8 cellular contexts compared by ENCODE assay signal in the genomic region with DNA sequence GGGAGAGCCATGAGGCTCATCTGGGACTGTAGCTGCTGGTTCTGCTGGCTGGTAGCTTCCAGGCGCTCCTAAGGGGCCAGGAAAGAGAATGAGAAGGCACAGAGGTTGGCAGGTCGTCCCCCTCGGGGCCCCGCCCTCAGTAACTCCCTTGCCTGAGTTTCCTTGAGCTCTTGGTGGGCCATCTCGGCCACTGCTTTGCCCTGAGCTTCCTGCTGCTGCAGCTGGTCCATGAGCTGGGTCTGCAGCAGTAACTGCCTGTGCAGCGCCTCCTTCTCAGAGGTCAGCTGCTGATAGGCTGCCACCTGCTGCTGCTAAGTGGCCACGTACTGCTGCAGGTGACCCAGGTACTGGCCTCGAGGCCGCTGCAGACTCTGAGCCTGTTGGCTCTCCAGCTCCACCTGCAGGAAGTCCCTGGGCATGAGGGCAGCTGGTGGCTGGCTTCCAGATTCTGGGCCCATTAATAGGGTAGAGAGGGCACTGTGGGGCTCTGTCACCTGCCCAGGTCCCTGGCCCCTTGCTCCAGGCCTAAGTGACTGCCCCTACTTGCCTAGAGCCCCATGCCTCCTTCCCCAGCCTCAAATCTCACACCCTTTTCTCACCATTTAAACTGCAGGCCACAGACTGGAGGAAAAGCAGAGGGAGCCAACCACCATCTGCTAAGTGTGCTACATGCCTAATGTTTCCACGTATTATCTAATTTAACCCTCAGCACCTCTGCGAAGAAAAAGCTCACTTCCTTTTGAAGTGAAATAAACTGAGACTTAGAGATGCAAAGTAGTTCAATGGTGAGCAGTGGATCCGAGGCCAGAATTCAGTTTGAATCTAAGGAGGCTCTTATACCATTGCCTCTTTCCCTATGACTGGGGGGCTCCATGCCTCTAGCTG. TPM values are rescaled to one million over a fixed set of nuclear protein-coding genes. Genes with fewer than 3 reads are reported as not detected.
A peak's percentile ranks its signal among the peaks of the same experiment; 100 is the strongest.
DNase-seq lines count a peak whose midpoint lies in the region; TF ChIP-seq lines count a peak whose summit lies in the region.

No MANE protein-coding gene starts in this region.

- H3K27ac ChIP-seq in C4-2B (peak overlapping the region; percentile 28; the same call in 1 of the 2 replicates), ovary (no peak overlapping the region), coronary artery (no peak overlapping the region)

- peak; percentile 85 for DNase-seq in H7
- DNase-seq in NCI-H69 (lab: John Stamatoyannopoulos, UW), result peak; percentile 67
- peak; percentile 19 for DNase-seq in activated T-cell treated with anti-CD3 and anti-CD28 coated beads for 4 hours
- DNase-seq in fibroblast of pulmonary artery (ENCODE audit: low read depth), result peak; percentile 22
- peak in 3 of 5 donors; percentile 25 to 44 (median 29) for DNase-seq in ovary
- DNase-seq in coronary artery (ENCODE audit: low spot score), result no peak
- no peak for DNase-seq in SW 1271 (lab: John Stamatoyannopoulos, UW)

- TF ChIP-seq EP300 in ovary (IDR thresholded peaks at IDR 0.05), result no peak

- H3K36me3 ChIP-seq in H7 (replicated peaks; ENCODE audit: control insufficient read depth, insufficient read depth, low read length) (no peaks in the 10 kb centered on the region), ovary (no peaks in the 10 kb centered on the region)

- WGBS in ovary, 3 donors, result 32 to 44% (median 41%) methylated on average over 12 of the region's 12 CpGs

- no peaks in the 10 kb centered on the region for H3K9me3 ChIP-seq in ovary

- intact Hi-C loops in ovary (cut with DNase I), result loop anchor here in 1 of 4 donors (10.0 kb wide), 1 partner anchor 318 kb away; a partner anchor contains a TSS

- TF ChIP-seq CTCF in C4-2B (conservative IDR thresholded peaks at IDR 0.05) (peak; percentile 96), fibroblast of pulmonary artery (IDR thresholded peaks at IDR 0.05; ENCODE audit: low read length, missing control alignments) (peak; percentile 59), ovary (IDR thresholded peaks at IDR 0.05) (no peak), coronary artery (IDR thresholded peaks at IDR 0.05) (no peak)

- no peak overlapping the region for H3K4me3 ChIP-seq in H7 (ENCODE audit: insufficient read depth, low read depth, low read length)
- H3K4me3 ChIP-seq in fibroblast of pulmonary artery (replicated peaks; ENCODE audit: low read depth, low read length), result no peak overlapping the region
- H3K4me3 ChIP-seq in ovary, result no peak overlapping the region
- H3K4me3 ChIP-seq in coronary artery, result no peak overlapping the region

- no peaks in the 10 kb centered on the region for H3K4me1 ChIP-seq in ovary (ENCODE audit: insufficient read depth)

- no peak for TF ChIP-seq POLR2A in ovary (IDR thresholded peaks at IDR 0.05)

- no peaks in the 10 kb centered on the region for H3K27me3 ChIP-seq in H7 (ENCODE audit: control insufficient read depth, insufficient read depth, low read length)
- no peaks in the 10 kb centered on the region for H3K27me3 ChIP-seq in ovary

RNA-seq across cellular contexts. Expression of a gene that starts 10.8 kb away (rescaled TPM):
- 13.7 and 16.6 TPM in 2 replicates for total RNA-seq in H7 (2014; rRNA removed; shearing (Covaris generic))
- 10 to 100 TPM in 6 of 7 donors, 1 to 10 TPM in 1; 8.5 to 17.4 (median 13.2) TPM for total RNA-seq in ovary
- polyA plus RNA-seq in ovary, result 10 to 100 TPM in 1 of 2 donors, 1 to 10 TPM in 1; 9.2 to 14.0 TPM

RNA-seq across cellular contexts. Expression of a gene that starts 38.8 kb away (rescaled TPM):
- 143 and 195 TPM in 2 replicates for total RNA-seq in H7 (2014; rRNA removed; shearing (Covaris generic))
- 1 to 10 TPM; 5.7 to 9.2 (median 6.8) TPM for total RNA-seq in ovary
- 10 to 100 TPM in 1 of 2 donors, 1 to 10 TPM in 1; 6.5 to 13.2 TPM for polyA plus RNA-seq in ovary

Comparison
In these comparisons a context has a peak if more than half of its experiments do, and no peak if none do; other contexts are left out.
1. CTCF ChIP-seq: peak in C4-2B (single experiment) and fibroblast of pulmonary artery (single experiment); none in ovary (0 of 3) and coronary artery (single experiment).
2. DNase-seq: peak in H7 (single experiment), NCI-H69 (single experiment), activated T-cell treated with anti-CD3 and anti-CD28 coated beads for 4 hours (single experiment), fibroblast of pulmonary artery (single experiment) and ovary (3 of 5); none in coronary artery (single experiment) and SW 1271 (0 of 2).
3. RNA of a gene that starts 38.8 kb away (total RNA-seq): 143 to 195 TPM in H7; 5.7 to 9.2 TPM in ovary; every median in the first group is over 10 times any median in the second.